In the genomic region with DNA sequence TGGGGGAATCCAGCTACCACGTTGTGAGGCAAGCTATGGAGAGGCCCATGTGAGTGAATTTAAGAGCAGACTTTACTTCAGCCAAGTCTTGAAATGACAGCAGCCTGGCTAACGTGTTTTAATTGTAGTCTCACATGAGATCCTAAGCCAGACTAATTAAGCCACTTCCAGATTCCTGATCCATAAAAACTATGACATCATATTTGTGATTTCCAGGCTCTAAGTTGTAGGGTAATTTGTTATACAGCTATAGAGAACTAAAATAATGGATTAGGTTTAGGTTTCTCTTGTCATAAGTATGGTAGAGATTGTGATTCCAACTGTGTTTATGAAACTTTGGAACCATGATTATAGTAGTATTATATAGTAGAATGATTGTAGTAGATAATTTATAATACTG, we compare ENCODE assay signal across 27 cellular contexts.
"Had no signal": no experiment of that assay in that cellular context is flagged by ENCODE, and none has a peak within 500 bp of the region (broad histone marks: within the 10 kb centered on the region; RNA-seq: fewer than 3 reads in every experiment).

No MANE protein-coding gene starts in this region.

- DNase-seq: naive thymus-derived CD4-positive, alpha-beta T cell; natural killer cell; occipital lobe; pancreas; retina; right cardiac atrium; spleen; stimulated activated CD4-positive, alpha-beta T cell treated with anti-CD3 and anti-CD28 coated beads, Interleukin-12 subunit alpha, Interleukin-12 subunit beta, amount 100 ng/mL, for 4 hours; stimulated activated CD4-positive, alpha-beta T cell treated with anti-CD3 and anti-CD28 coated beads, Interleukin-2, amount 100 ng/mL, for 24 hours; stimulated activated CD4-positive, alpha-beta T cell treated with anti-CD3 and anti-CD28 coated beads, Interleukin-2, amount 100 ng/mL, for 48 hours; stimulated activated CD4-positive, alpha-beta T cell treated with anti-CD3 and anti-CD28 coated beads, Interleukin-4, amount 100 ng/mL, for 24 hours; stimulated activated naive B cell treated with anti-CD40 and anti-IgM and Interleukin-4, amounts not matched to agents 10 μg/mL and 1 μg/mL and 100 μg/mL, for 72 hours; stimulated activated naive CD4-positive, alpha-beta T cell treated with Interleukin-2 at 50 U/mL for 16 hours; stomach; thyroid gland; trophoblast cell; upper lobe of left lung had no signal

- H3K4me3 ChIP-seq: neural progenitor cell, pancreas, prostate gland, skin epidermis, smooth muscle cell, spleen, stomach, thoracic aorta, thyroid gland, tibial nerve, upper lobe of left lung, vagina had no signal

- H3K4me1 ChIP-seq: neural progenitor cell, pancreas, prostate gland, spleen, stomach, thyroid gland, tibial nerve, upper lobe of left lung, vagina had no signal

- H3K9ac ChIP-seq: neural progenitor cell had no signal

- ATAC-seq: naive thymus-derived CD4-positive, alpha-beta T cell; natural killer cell; pancreas; right cardiac atrium; sciatic nerve; stimulated activated effector memory CD8-positive, alpha-beta T cell treated with anti-CD3 and anti-CD28 coated beads, Interleukin-12 subunit alpha, Interleukin-12 subunit beta, amount 100 ng/mL, for 72 hours; stimulated activated naive B cell treated with anti-CD40 and anti-IgM and Interleukin-4, amounts not matched to agents 10 μg/mL and 1 μg/mL and 100 μg/mL, for 72 hours had no signal

- H2AFZ ChIP-seq: neural progenitor cell had no signal

- H3K9me3 ChIP-seq: pancreas, prostate gland, spleen, stomach, thoracic aorta, thyroid gland, upper lobe of left lung, vagina had no signal

- FAIRE-seq: pancreas, urothelium cell line had no signal

- H3K27ac ChIP-seq: neural progenitor cell, pancreas, prostate gland, skin epidermis, spleen, stomach, thoracic aorta, thyroid gland, tibial nerve, upper lobe of left lung, vagina had no signal

- H3K36me3 ChIP-seq: neural progenitor cell, pancreas, prostate gland, spleen, stomach, thoracic aorta, thyroid gland, tibial nerve, upper lobe of left lung, vagina had no signal

- H3K4me2 ChIP-seq: neural progenitor cell, smooth muscle cell had no signal

- H3K27me3 ChIP-seq: neural progenitor cell, pancreas, spleen, stomach, thyroid gland, tibial nerve, upper lobe of left lung, vagina had no signal
